In the genomic region with DNA sequence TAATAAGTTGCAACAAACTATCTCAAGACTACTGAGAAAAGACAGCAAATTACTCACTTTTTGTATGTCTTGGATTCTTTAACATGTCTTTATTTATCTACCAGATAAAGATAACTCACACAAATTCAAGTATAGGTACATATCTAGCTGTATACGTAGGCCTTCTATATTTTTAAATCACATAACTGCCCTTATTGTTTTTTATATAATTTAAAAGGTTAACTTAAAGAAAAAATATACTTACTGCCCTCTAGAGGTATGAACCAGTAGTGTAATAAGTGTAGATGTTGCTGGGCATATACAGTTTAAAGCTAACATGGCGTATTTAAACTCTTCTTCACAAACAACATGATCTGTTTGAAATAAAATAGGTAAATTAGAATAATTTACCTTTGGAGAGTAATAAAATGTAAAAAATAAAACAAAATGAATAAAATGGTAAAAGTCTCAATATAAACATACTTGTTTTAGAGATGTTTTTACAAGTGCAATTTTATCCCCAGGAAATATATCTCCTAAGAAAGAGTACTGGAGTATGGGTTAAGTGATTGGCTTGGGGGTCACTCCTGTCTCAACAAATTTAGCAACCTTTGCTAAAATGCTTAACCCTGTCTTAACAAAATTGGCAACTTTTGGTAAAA, we compare ENCODE assay signal across 9 cellular contexts.
DNase-seq lines count a peak whose midpoint lies in the region; ATAC-seq, FAIRE-seq and TF ChIP-seq lines count a peak whose summit lies in the region.
"Had no signal": no experiment of that assay in that cellular context is flagged by ENCODE, and none has a peak within 500 bp of the region (broad histone marks: within the 10 kb centered on the region; RNA-seq: fewer than 3 reads in every experiment).

No MANE protein-coding gene starts in this region.

- H3K4me1 ChIP-seq in right atrium auricular region (no peaks in the 10 kb centered on the region), prostate gland (replicated peaks) (no peaks in the 10 kb centered on the region)

- no peak for TF ChIP-seq POLR2A in prostate gland (IDR thresholded peaks at IDR 0.05)

- no peak overlapping the region for H3K27ac ChIP-seq in right atrium auricular region
- H3K27ac ChIP-seq in prostate gland = no peak overlapping the region

- DNase-seq in right atrium auricular region (ENCODE audit: low spot score) = no peak
- no peak for DNase-seq in left ventricle myocardium superior
- DNase-seq in NCI-H1694 treated with DMSO at 0.1 percent for 48 hours (lab: John Stamatoyannopoulos, UW) = peak; percentile 54
- DNase-seq in prostate gland (ENCODE audit: low spot score) = no peak
- no peak for DNase-seq in activated CD4-positive, alpha-beta T cell treated with anti-CD3 and anti-CD28 coated beads for 4 hours
- DNase-seq in activated CD4-positive, alpha-beta T cell treated with anti-CD3 and anti-CD28 coated beads, Interleukin-2, amount 50 U/mL, for 1 hour = no peak

- H3K36me3 ChIP-seq in right atrium auricular region (no peaks in the 10 kb centered on the region), prostate gland (no peaks in the 10 kb centered on the region)
- H3K36me3 ChIP-seq: HAP-1 had no signal

- WGBS in prostate gland = 58% methylated on average over 2 of the region's 2 CpGs

- ATAC-seq in left ventricle myocardium superior (no peak), HG02642 (IDR thresholded peaks at IDR 0.05; ENCODE audit: poor library complexity, unreplicated experiment) (peak; percentile 81)

- H3K27me3 ChIP-seq in right atrium auricular region (no peaks in the 10 kb centered on the region), prostate gland (replicated peaks; ENCODE audit: insufficient read depth) (no peaks in the 10 kb centered on the region)

- no peak overlapping the region for H3K4me3 ChIP-seq in right atrium auricular region
- no peak overlapping the region for H3K4me3 ChIP-seq in prostate gland
- H3K4me3 ChIP-seq: HAP-1 had no signal

- FAIRE-seq in colon (lab: Jason Lieb, UNC) = peak; percentile 86

- TF ChIP-seq CTCF in right atrium auricular region (IDR thresholded peaks at IDR 0.05) (peak; percentile 17 to 57), prostate gland (IDR thresholded peaks at IDR 0.05) (peak in 3 of 4 experiments; percentile 12 to 35 (median 29))

- H3K9me3 ChIP-seq in right atrium auricular region (no peaks in the 10 kb centered on the region), prostate gland (no peaks in the 10 kb centered on the region)
- H3K9me3 ChIP-seq: HAP-1 had no signal

- intact Hi-C loops in left ventricle myocardium superior (cut with micrococcal nuclease) = no loop called here
- intact Hi-C loops in prostate gland (cut with DNase I) = no loop called here
